In genomic region chrX:29407357-29407756, GRCh38 we compare ENCODE assay signal across 27 cellular contexts.
"Had no signal": no experiment of that assay in that cellular context is flagged by ENCODE, and none has a peak within 500 bp of the region (broad histone marks: within the 10 kb centered on the region; RNA-seq: fewer than 3 reads in every experiment).

No MANE protein-coding gene starts in this region.

- H3K27me3 Mint-ChIP-seq: dendritic cell treated with granulocyte-macrophage colony-stimulating factor and Interleukin-4, amounts not matched to agents 40 ng/mL and 50 ng/mL, for 4 days; effector memory CD8-positive, alpha-beta T cell had no signal

- H3K4me1 Mint-ChIP-seq: endodermal cell had no signal

- H3K4me3 Mint-ChIP-seq: dendritic cell treated with granulocyte-macrophage colony-stimulating factor and Interleukin-4, amounts not matched to agents 40 ng/mL and 50 ng/mL, for 4 days; effector memory CD8-positive, alpha-beta T cell; endodermal cell had no signal

- H3K36me3 ChIP-seq: colonic mucosa, esophagus muscularis mucosa, esophagus squamous epithelium, gastrocnemius medialis, gastroesophageal sphincter, heart left ventricle, heart right ventricle had no signal

- H3K27ac ChIP-seq: colonic mucosa, coronary artery, dorsolateral prefrontal cortex, epithelial cell of prostate, esophagus muscularis mucosa, esophagus squamous epithelium, foreskin keratinocyte, gastrocnemius medialis, gastroesophageal sphincter, heart left ventricle, heart right ventricle had no signal

- H3K27me3 ChIP-seq: colonic mucosa, esophagus muscularis mucosa, esophagus squamous epithelium, foreskin keratinocyte, gastrocnemius medialis, gastroesophageal sphincter, heart left ventricle, heart right ventricle had no signal

- H3K9me3 ChIP-seq: colonic mucosa, esophagus muscularis mucosa, esophagus squamous epithelium, gastrocnemius medialis, gastroesophageal sphincter, heart left ventricle had no signal

- H3K9me3 Mint-ChIP-seq: effector memory CD8-positive, alpha-beta T cell had no signal

- DNase-seq: colonic mucosa; cortex of kidney; dermis blood vessel endothelial cell; dorsolateral prefrontal cortex; effector CD4-positive, alpha-beta T cell; effector CD8-positive, alpha-beta T cell; effector memory CD4-positive, alpha-beta T cell; effector memory CD8-positive, alpha-beta T cell; endodermal cell; erythroblast; esophagus squamous epithelium; foreskin fibroblast; foreskin keratinocyte; foreskin melanocyte; gastrocnemius medialis; glutamatergic neuron; head of caudate nucleus; heart left ventricle; heart right ventricle had no signal

- FAIRE-seq: endometrium, endothelial cell of umbilical vein had no signal

- ATAC-seq: effector memory CD8-positive, alpha-beta T cell; esophagus mucosa; foreskin keratinocyte; gastrocnemius medialis; gastroesophageal sphincter; heart left ventricle; heart right ventricle had no signal

- H3K27ac Mint-ChIP-seq: dendritic cell treated with granulocyte-macrophage colony-stimulating factor and Interleukin-4, amounts not matched to agents 40 ng/mL and 50 ng/mL, for 4 days; effector memory CD8-positive, alpha-beta T cell; endodermal cell had no signal

- H3K4me1 ChIP-seq: colonic mucosa, esophagus muscularis mucosa, esophagus squamous epithelium, foreskin keratinocyte, gastrocnemius medialis, gastroesophageal sphincter, heart left ventricle, heart right ventricle had no signal

- H3K4me3 ChIP-seq: colonic mucosa, coronary artery, dorsolateral prefrontal cortex, esophagus muscularis mucosa, esophagus squamous epithelium, gastrocnemius medialis, gastroesophageal sphincter, heart left ventricle, heart right ventricle had no signal
